In the genomic region with DNA sequence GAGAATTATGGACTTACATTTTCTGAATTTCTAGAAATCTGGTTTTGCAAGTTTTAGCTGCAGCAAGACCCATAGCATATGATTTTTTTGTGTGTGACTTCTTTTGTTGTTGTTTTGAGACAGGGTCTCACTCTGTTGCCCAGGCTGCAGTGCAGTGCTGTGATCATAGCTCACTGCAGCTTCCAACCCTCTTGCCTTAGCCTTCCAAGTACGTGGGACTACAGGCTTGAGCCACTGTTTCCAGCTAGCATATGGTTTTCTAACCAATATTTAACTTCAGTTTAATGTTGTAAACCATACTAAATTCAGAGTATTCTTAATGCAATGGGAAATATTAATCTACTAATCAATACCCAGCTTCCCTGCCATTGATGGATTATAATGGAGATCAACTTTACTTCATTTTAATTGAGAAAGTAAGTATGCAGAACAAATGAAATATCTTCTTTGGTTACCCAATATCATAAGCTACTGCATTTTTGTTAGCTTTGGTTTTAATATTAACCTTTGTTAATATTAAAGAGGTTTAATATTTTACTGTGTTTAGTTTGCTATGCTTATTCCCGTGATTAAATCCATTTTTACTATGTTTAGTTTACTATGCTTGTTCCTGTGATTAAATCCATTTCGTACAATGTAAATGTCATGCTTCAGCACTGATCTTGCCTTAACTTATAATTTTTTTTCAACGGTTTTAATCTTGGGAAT, we compare ENCODE assay signal across 26 cellular contexts.
"Had no signal": no experiment of that assay in that cellular context is flagged by ENCODE, and none has a peak within 500 bp of the region (broad histone marks: within the 10 kb centered on the region; RNA-seq: fewer than 3 reads in every experiment).

No MANE protein-coding gene starts in this region.

- H3K27me3 Mint-ChIP-seq: naive thymus-derived CD4-positive, alpha-beta T cell; stimulated activated naive CD8-positive, alpha-beta T cell treated with anti-CD3 and anti-CD28 coated beads, Interleukin-15, amount 100 ng/mL, for 72 hours had no signal

- H3K27ac Mint-ChIP-seq: endodermal cell; naive thymus-derived CD4-positive, alpha-beta T cell; nephron progenitor cell; stimulated activated naive CD8-positive, alpha-beta T cell treated with anti-CD3 and anti-CD28 coated beads, Interleukin-15, amount 100 ng/mL, for 72 hours had no signal

- H3K9me3 Mint-ChIP-seq: endodermal cell, nephron progenitor cell had no signal

- DNase-seq: dorsolateral prefrontal cortex; effector CD4-positive, alpha-beta T cell; endodermal cell; foreskin fibroblast; gastrocnemius medialis; head of caudate nucleus; mesendoderm; midbrain; naive thymus-derived CD4-positive, alpha-beta T cell; nephron progenitor cell; nucleus accumbens; ovary; right lobe of liver; small intestine; stimulated activated CD4-positive, alpha-beta T cell treated with anti-CD3 and anti-CD28 coated beads, Interleukin-1b, Interleukin-23, amount 100 ng/mL, for 48 hours; stimulated activated CD4-positive, alpha-beta T cell treated with anti-CD3 and anti-CD28 coated beads, Interleukin-4, amount 100 ng/mL, for 1 hour; stimulated activated CD8-positive, alpha-beta memory T cell treated with anti-CD3 and anti-CD28 coated beads, Interleukin-4, amount 100 ng/mL, for 48 hours; stimulated activated naive CD4-positive, alpha-beta T cell; stimulated activated naive CD8-positive, alpha-beta T cell treated with anti-CD3 and anti-CD28 coated beads, Interleukin-15, amount 100 ng/mL, for 72 hours; transverse colon; upper lobe of right lung; uterus had no signal

- H3K27ac ChIP-seq: dorsolateral prefrontal cortex, epithelial cell of prostate, gastrocnemius medialis, ovary, right lobe of liver, suprapubic skin, transverse colon, upper lobe of right lung, uterus had no signal

- H3K9me3 ChIP-seq: gastrocnemius medialis, ovary, right lobe of liver, suprapubic skin, transverse colon, upper lobe of right lung, uterus had no signal

- H3K36me3 Mint-ChIP-seq: naive thymus-derived CD4-positive, alpha-beta T cell had no signal

- H3K4me3 Mint-ChIP-seq: endodermal cell; naive thymus-derived CD4-positive, alpha-beta T cell; nephron progenitor cell; stimulated activated naive CD8-positive, alpha-beta T cell treated with anti-CD3 and anti-CD28 coated beads, Interleukin-15, amount 100 ng/mL, for 72 hours had no signal

- H3K27me3 ChIP-seq: dorsolateral prefrontal cortex, gastrocnemius medialis, ovary, right lobe of liver, suprapubic skin, transverse colon, upper lobe of right lung, uterus had no signal

- H3K4me3 ChIP-seq: dorsolateral prefrontal cortex, gastrocnemius medialis, ovary, right lobe of liver, suprapubic skin, transverse colon, upper lobe of right lung, uterus had no signal

- H3K36me3 ChIP-seq: gastrocnemius medialis, ovary, right lobe of liver, suprapubic skin, transverse colon, upper lobe of right lung, uterus had no signal

- ATAC-seq: esophagus mucosa; gastrocnemius medialis; left lobe of liver; naive thymus-derived CD4-positive, alpha-beta T cell; right lobe of liver; stimulated activated naive CD8-positive, alpha-beta T cell treated with anti-CD3 and anti-CD28 coated beads, Interleukin-15, amount 100 ng/mL, for 72 hours; upper lobe of right lung had no signal

- H3K4me1 ChIP-seq: gastrocnemius medialis, right lobe of liver, suprapubic skin, transverse colon, upper lobe of right lung, uterus had no signal

- H3K4me1 Mint-ChIP-seq: endodermal cell; naive thymus-derived CD4-positive, alpha-beta T cell; nephron progenitor cell; stimulated activated naive CD8-positive, alpha-beta T cell treated with anti-CD3 and anti-CD28 coated beads, Interleukin-15, amount 100 ng/mL, for 72 hours had no signal
